Comparison of ENCODE assay signal across 15 cellular contexts in genomic region chr1:244339776-244340175, GRCh38.
"Had no signal": no experiment of that assay in that cellular context is flagged by ENCODE, and none has a peak within 500 bp of the region (broad histone marks: within the 10 kb centered on the region; RNA-seq: fewer than 3 reads in every experiment).

No MANE protein-coding gene starts in this region.

- H3K4me3 Mint-ChIP-seq: activated naive CD8-positive, alpha-beta T cell treated with anti-CD3 and anti-CD28 coated beads for 36 hours; natural killer cell treated with Interleukin-12 subunit alpha and Interleukin-12 subunit beta and Interleukin-15 and Interleukin-18, amount 100 ng/mL, for 72 hours had no signal

- H3K27me3 Mint-ChIP-seq: natural killer cell treated with Interleukin-12 subunit alpha and Interleukin-12 subunit beta and Interleukin-15 and Interleukin-18, amount 100 ng/mL, for 72 hours had no signal

- DNase-seq: activated gamma-delta T cell treated with Interleukin-2 at 50 U/mL for 16 hours; activated naive CD8-positive, alpha-beta T cell treated with anti-CD3 and anti-CD28 coated beads for 36 hours; activated T-cell treated with anti-CD3 and anti-CD28 coated beads, Interleukin-2, amount 50 U/mL, for 48 hours; foreskin keratinocyte; left colon; stimulated activated CD4-positive, alpha-beta T cell treated with anti-CD3 and anti-CD28 coated beads, Interleukin-4, amount 100 ng/mL, for 24 hours; stomach; SW 1271; thyroid gland; uterus; WERI-Rb-1 had no signal

- H3K27ac ChIP-seq: breast epithelium, foreskin keratinocyte, stomach, thyroid gland, uterus, WERI-Rb-1 had no signal

- H3K4me1 ChIP-seq: breast epithelium, uterus had no signal

- H3K9me3 ChIP-seq: breast epithelium, ovary, stomach, thyroid gland, uterus had no signal

- H3K27ac Mint-ChIP-seq: activated naive CD8-positive, alpha-beta T cell treated with anti-CD3 and anti-CD28 coated beads for 36 hours; natural killer cell treated with Interleukin-12 subunit alpha and Interleukin-12 subunit beta and Interleukin-15 and Interleukin-18, amount 100 ng/mL, for 72 hours had no signal

- H3K9me3 Mint-ChIP-seq: activated naive CD8-positive, alpha-beta T cell treated with anti-CD3 and anti-CD28 coated beads for 36 hours; natural killer cell treated with Interleukin-12 subunit alpha and Interleukin-12 subunit beta and Interleukin-15 and Interleukin-18, amount 100 ng/mL, for 72 hours had no signal

- H3K27me3 ChIP-seq: breast epithelium, foreskin keratinocyte, ovary, stomach, thyroid gland, uterus had no signal

- H3K36me3 Mint-ChIP-seq: activated naive CD8-positive, alpha-beta T cell treated with anti-CD3 and anti-CD28 coated beads for 36 hours; natural killer cell treated with Interleukin-12 subunit alpha and Interleukin-12 subunit beta and Interleukin-15 and Interleukin-18, amount 100 ng/mL, for 72 hours had no signal

- H3K4me3 ChIP-seq: breast epithelium, lung, ovary, stomach, thyroid gland, uterus had no signal
